ENCODE assay signal across 8 cellular contexts in genomic region chr5:170420809-170421412, GRCh38. TPM values are rescaled to one million over a fixed set of nuclear protein-coding genes. Genes with fewer than 3 reads are reported as not detected.
DNase-seq lines count a peak whose midpoint lies in the region; ATAC-seq and TF ChIP-seq lines count a peak whose summit lies in the region.

No MANE protein-coding gene starts in this region.

- no peaks in the 10 kb centered on the region for H3K4me1 ChIP-seq in OCI-LY1 (ENCODE audit: insufficient read depth, low read length, severe bottlenecking)
- H3K4me1 ChIP-seq in tibial artery = no peaks in the 10 kb centered on the region

- H3K27me3 Mint-ChIP-seq in naive thymus-derived CD8-positive, alpha-beta T cell = peaks cover 0 to 1% (median 0%) of the 10 kb centered on the region in 5 donors

- intact Hi-C loops in tibial artery (cut with DNase I; ENCODE audit: low total_unique reads) = loop anchor here (2.0 kb wide), 1 partner anchor 152 kb away; no protein-coding TSS in a partner anchor

- no peak overlapping the region for H2AFZ ChIP-seq in OCI-LY1 (ENCODE audit: low read length)

- POLR2A ChIA-PET in naive thymus-derived CD8-positive, alpha-beta T cell (lab: Charles Lee) = no interaction called here

- no peaks in the 10 kb centered on the region for H3K9me3 ChIP-seq in OCI-LY1 (ENCODE audit: low read length)
- no peaks in the 10 kb centered on the region for H3K9me3 ChIP-seq in tibial artery

- H3K27me3 ChIP-seq in OCI-LY1 (ENCODE audit: insufficient read depth, low read length) = no peaks in the 10 kb centered on the region
- peaks cover 0 to 4% of the 10 kb centered on the region in 2 donors for H3K27me3 ChIP-seq in tibial artery

- no peaks in the 10 kb centered on the region for H3F3A ChIP-seq in OCI-LY1 (ENCODE audit: insufficient read depth, low read length)

- H3K27ac Mint-ChIP-seq in naive thymus-derived CD8-positive, alpha-beta T cell = no peak overlapping the region

- no peaks in the 10 kb centered on the region for H3K79me2 ChIP-seq in OCI-LY1 (ENCODE audit: insufficient read depth, low read length)

- H3K36me3 Mint-ChIP-seq in naive thymus-derived CD8-positive, alpha-beta T cell = no peaks in the 10 kb centered on the region

- no peak overlapping the region for H3K9ac ChIP-seq in OCI-LY1 (ENCODE audit: low read length)

- TF ChIP-seq CTCF in GM12865 (IDR thresholded peaks at IDR 0.05; ENCODE audit: insufficient read depth, low read depth, low read length, missing control alignments) = peak; percentile 75
- peak; percentile 82 for TF ChIP-seq CTCF in OCI-LY1 (IDR thresholded peaks at IDR 0.05; ENCODE audit: low read length)
- peak; percentile 72 to 81 for TF ChIP-seq CTCF in tibial artery (IDR thresholded peaks at IDR 0.05)

- peaks cover 16 to 24% (median 22%) of the 10 kb centered on the region in 4 donors for H3K4me1 Mint-ChIP-seq in naive thymus-derived CD8-positive, alpha-beta T cell

- H3K4me3 ChIP-seq in GM12865 (ENCODE audit: low read depth, low read length) (no peak overlapping the region), OCI-LY1 (ENCODE audit: low read depth, low read length, poor library complexity, severe bottlenecking) (no peak overlapping the region), tibial artery (no peak overlapping the region)

- H3K4me3 Mint-ChIP-seq in naive thymus-derived CD8-positive, alpha-beta T cell = no peak overlapping the region

- H3K9me3 Mint-ChIP-seq in naive thymus-derived CD8-positive, alpha-beta T cell = no peaks in the 10 kb centered on the region

- peak; percentile 35 for ATAC-seq in esophagus mucosa
- ATAC-seq in naive thymus-derived CD8-positive, alpha-beta T cell = peak in 1 of 2 donors; percentile 53
- ATAC-seq in GM18519 (IDR thresholded peaks at IDR 0.05; ENCODE audit: low FRiP score, unreplicated experiment) = no peak

- H3K36me3 ChIP-seq in OCI-LY1 (ENCODE audit: insufficient read depth, low read length) (no peaks in the 10 kb centered on the region), tibial artery (no peaks in the 10 kb centered on the region)

- H3K27ac ChIP-seq in OCI-LY1 (ENCODE audit: low read depth, low read length, poor library complexity, severe bottlenecking) = no peak overlapping the region
- H3K27ac ChIP-seq in tibial artery = no peak overlapping the region

- H4K20me1 ChIP-seq in OCI-LY1 (ENCODE audit: insufficient read depth, low read length) = no peaks in the 10 kb centered on the region

- no peaks in the 10 kb centered on the region for H3K9me2 ChIP-seq in OCI-LY1 (ENCODE audit: low read depth, low read length)

- peak; percentile 76 for DNase-seq in GM12865 (ENCODE audit: low read depth)
- DNase-seq in HS-27A (ENCODE audit: low read depth) = peak; percentile 12
- peak; percentile 70 for DNase-seq in activated CD8-positive, alpha-beta memory T cell treated with anti-CD3 and anti-CD28 coated beads, Interleukin-2, amount 50 U/mL, for 48 hours
- peak in 9 of 10 donors; percentile 31 to 71 (median 55) for DNase-seq in naive thymus-derived CD8-positive, alpha-beta T cell
- peak; percentile 61 to 73 for DNase-seq in tibial artery

- no peak overlapping the region for H3K4me2 ChIP-seq in OCI-LY1 (ENCODE audit: low read length)

RNA-seq across cellular contexts. Expression of gene KCNMB1, which starts 31.7 kb away (rescaled TPM):
- total RNA-seq in esophagus mucosa = 0.64 TPM
- not detected for total RNA-seq in naive thymus-derived CD8-positive, alpha-beta T cell
- under 1 TPM in 1 of 3 donors, not detected in 2; 0.06 TPM for polyA plus RNA-seq in naive thymus-derived CD8-positive, alpha-beta T cell

Comparison
In these comparisons a context has a peak if more than half of its experiments do, and no peak if none do; other contexts are left out.
1. DNase-seq: peak in every context shown above with its lines; median percentile 76 in GM12865; 70 in activated CD8-positive, alpha-beta memory T cell treated with anti-CD3 and anti-CD28 coated beads, Interleukin-2, amount 50 U/mL, for 48 hours; 67 in tibial artery; 55 in naive thymus-derived CD8-positive, alpha-beta T cell; 12 in HS-27A.